In the genomic region with DNA sequence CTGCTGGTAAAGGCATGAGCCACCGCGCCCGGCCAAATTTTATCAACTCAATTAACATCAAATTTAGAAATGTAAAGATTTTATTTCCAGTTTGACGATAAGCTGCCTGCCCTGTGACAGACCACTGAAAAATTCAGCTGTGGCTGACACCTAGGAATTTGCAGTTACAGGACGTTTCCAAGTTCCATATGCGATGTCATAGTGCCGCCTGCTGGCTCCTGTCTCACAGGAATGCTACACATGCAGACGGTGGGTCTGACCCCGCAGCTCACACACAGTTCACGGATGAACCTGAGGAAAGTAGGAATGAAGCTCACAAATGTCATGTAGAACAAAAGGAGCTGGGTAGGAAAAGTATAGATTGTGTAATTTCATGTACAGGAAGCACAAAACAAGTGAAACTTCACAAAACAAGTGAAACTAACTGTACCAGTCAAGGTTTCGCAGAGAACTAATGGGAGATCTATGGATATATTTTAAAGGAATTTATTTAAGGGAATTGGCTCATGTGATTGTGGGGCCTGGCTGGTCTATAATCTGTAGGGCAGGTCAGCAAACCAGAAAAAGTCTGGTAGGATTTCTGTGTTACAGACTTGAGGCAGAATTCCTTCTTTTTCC, we compare ENCODE assay signal across 8 cellular contexts. TPM values are rescaled to one million over a fixed set of nuclear protein-coding genes. Genes with fewer than 3 reads are reported as not detected.
DNase-seq lines count a peak whose midpoint lies in the region; ATAC-seq and TF ChIP-seq lines count a peak whose summit lies in the region.

No MANE protein-coding gene starts in this region.

- H3K27ac Mint-ChIP-seq in central memory CD8-positive, alpha-beta T cell (ENCODE audit: low read depth) = no peak overlapping the region

- peak; percentile 77 to 84 for ATAC-seq in activated CD4-positive, CD25-positive, alpha-beta regulatory T cell treated with anti-CD3 and anti-CD28 coated beads, Interleukin-2, amount 50 U/mL, for 24 hours
- peak; percentile 59 for ATAC-seq in central memory CD8-positive, alpha-beta T cell (replicated peaks; ENCODE audit: extremely low read depth, poor library complexity, severe bottlenecking)
- ATAC-seq in HG02840 (IDR thresholded peaks at IDR 0.05; ENCODE audit: low FRiP score, unreplicated experiment) = no peak

- no peaks in the 10 kb centered on the region for H3K27me3 Mint-ChIP-seq in central memory CD8-positive, alpha-beta T cell

- POLR2A ChIA-PET in AG04450 (lab: Yijun Ruan, JAX) = interaction anchor here (1.0 to 1.3 kb wide), 2 partner anchors 51 to 204 kb away, joined by 4 to 6 read pairs; no protein-coding TSS in a partner anchor

- no peaks in the 10 kb centered on the region for H3K9me3 Mint-ChIP-seq in central memory CD8-positive, alpha-beta T cell

- TF ChIP-seq CTCF in AG04450 (IDR thresholded peaks at IDR 0.05; ENCODE audit: low read depth, low read length) (peak; percentile 97), GM20000 (IDR thresholded peaks at IDR 0.05; ENCODE audit: extremely low read depth, missing control alignments) (peak; percentile 96)

- DNase-seq in AG04450 (ENCODE audit: low read depth, low spot score) (peak; percentile 63), GM20000 (ENCODE audit: low spot score) (peak; percentile 70), NCI-H446 treated with DMSO at 0.1 percent for 48 hours (lab: John Stamatoyannopoulos, UW) (peak; percentile 14), kidney glomerular epithelial cell (lab: John Stamatoyannopoulos, UW) (peak; percentile 54)
- peak; percentile 68 to 73 for DNase-seq in central memory CD8-positive, alpha-beta T cell (ENCODE audit: low spot score in 2 of 2)
- peak; percentile 67 to 69 for DNase-seq in stimulated activated CD4-positive, alpha-beta T cell treated with anti-CD3 and anti-CD28 coated beads, Interleukin-1b, Interleukin-23, amount 100 ng/mL, for 4 hours (ENCODE audit: low read depth in 2 of 2)

- no peak overlapping the region for H3K27ac ChIP-seq in AG04450 (ENCODE audit: low read depth, low read length)

- H3K4me1 Mint-ChIP-seq in central memory CD8-positive, alpha-beta T cell = peaks cover 17% of the 10 kb centered on the region

- no peak overlapping the region for H3K4me3 ChIP-seq in AG04450 (ENCODE audit: low read depth, low read length)

- no peaks in the 10 kb centered on the region for H3K36me3 Mint-ChIP-seq in central memory CD8-positive, alpha-beta T cell (ENCODE audit: insufficient read depth)

- no peak overlapping the region for H3K4me3 Mint-ChIP-seq in central memory CD8-positive, alpha-beta T cell

- H3K27me3 ChIP-seq in AG04450 (ENCODE audit: control insufficient read depth, insufficient read depth, low read length) = no peaks in the 10 kb centered on the region

- CTCF ChIA-PET in AG04450 (lab: Charles Lee) = interaction anchor here (0.6 to 4.7 kb wide), 37 partner anchors 8 to 558 kb away, joined by 3 to 232 read pairs (median 4); partner anchors contain the start of genes AFG3L2 and PSMG2

- no peaks in the 10 kb centered on the region for H3K9me3 ChIP-seq in AG04450 (ENCODE audit: control insufficient read depth, insufficient read depth, low read length)

RNA-seq across cellular contexts. Expression of gene SEH1L, which starts 13.2 kb away (rescaled TPM):
- polyA plus RNA-seq in AG04450 (2011; rRNA removed) = 47.9 and 54.6 TPM in 2 replicates
- 55.5 and 78.3 TPM in 2 replicates for polyA minus RNA-seq in AG04450 (2011; rRNA and poly(A)+ RNA removed)

RNA-seq across cellular contexts. Expression of gene PTPN2, which starts 50.5 kb away (rescaled TPM):
- 19.8 and 25.9 TPM in 2 replicates for polyA plus RNA-seq in AG04450 (2011; rRNA removed)
- polyA minus RNA-seq in AG04450 (2011; rRNA and poly(A)+ RNA removed) = 15.9 and 17.2 TPM in 2 replicates

RNA-seq across cellular contexts. Expression of gene CEP192, which starts 56.6 kb away (rescaled TPM):
- polyA plus RNA-seq in AG04450 (2011; rRNA removed) = 16.9 and 21.1 TPM in 2 replicates
- 31.2 and 37.7 TPM in 2 replicates for polyA minus RNA-seq in AG04450 (2011; rRNA and poly(A)+ RNA removed)

Comparison
In these comparisons a context has a peak if more than half of its experiments do, and no peak if none do; other contexts are left out.
1. DNase-seq: peak in every context shown above with its lines; median percentile 70 in central memory CD8-positive, alpha-beta T cell; 70 in GM20000; 68 in stimulated activated CD4-positive, alpha-beta T cell treated with anti-CD3 and anti-CD28 coated beads, Interleukin-1b, Interleukin-23, amount 100 ng/mL, for 4 hours; 63 in AG04450; 54 in kidney glomerular epithelial cell; 14 in NCI-H446 treated with DMSO at 0.1 percent for 48 hours.